6 cellular contexts compared by ENCODE assay signal in the genomic region with DNA sequence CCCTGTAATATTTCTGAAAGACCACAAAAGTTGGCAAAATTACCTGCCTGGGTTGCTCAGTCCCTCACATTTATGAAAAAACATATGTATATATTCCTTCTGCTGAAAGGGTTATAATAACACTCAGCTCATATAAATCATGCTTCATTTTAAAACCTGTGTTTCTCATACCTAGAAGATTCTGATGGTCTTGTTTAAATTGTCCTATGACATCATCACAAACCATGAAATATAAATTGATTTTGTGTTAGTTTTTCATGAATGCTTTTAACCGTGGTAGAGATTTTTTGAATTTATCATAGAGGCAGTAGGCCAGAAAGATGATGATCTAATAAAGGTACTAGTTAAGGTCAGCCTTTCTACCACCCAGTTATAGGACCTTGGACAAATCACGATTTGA.
"Had no signal": no experiment of that assay in that cellular context is flagged by ENCODE, and none has a peak within 500 bp of the region (broad histone marks: within the 10 kb centered on the region; RNA-seq: fewer than 3 reads in every experiment).

No MANE protein-coding gene starts in this region.

- DNase-seq: GDM1, GF-D8 had no signal

- FAIRE-seq: GM12891, GM12892, GM18507, GM19239 had no signal
